1 cellular context compared by ENCODE assay signal in the genomic region with DNA sequence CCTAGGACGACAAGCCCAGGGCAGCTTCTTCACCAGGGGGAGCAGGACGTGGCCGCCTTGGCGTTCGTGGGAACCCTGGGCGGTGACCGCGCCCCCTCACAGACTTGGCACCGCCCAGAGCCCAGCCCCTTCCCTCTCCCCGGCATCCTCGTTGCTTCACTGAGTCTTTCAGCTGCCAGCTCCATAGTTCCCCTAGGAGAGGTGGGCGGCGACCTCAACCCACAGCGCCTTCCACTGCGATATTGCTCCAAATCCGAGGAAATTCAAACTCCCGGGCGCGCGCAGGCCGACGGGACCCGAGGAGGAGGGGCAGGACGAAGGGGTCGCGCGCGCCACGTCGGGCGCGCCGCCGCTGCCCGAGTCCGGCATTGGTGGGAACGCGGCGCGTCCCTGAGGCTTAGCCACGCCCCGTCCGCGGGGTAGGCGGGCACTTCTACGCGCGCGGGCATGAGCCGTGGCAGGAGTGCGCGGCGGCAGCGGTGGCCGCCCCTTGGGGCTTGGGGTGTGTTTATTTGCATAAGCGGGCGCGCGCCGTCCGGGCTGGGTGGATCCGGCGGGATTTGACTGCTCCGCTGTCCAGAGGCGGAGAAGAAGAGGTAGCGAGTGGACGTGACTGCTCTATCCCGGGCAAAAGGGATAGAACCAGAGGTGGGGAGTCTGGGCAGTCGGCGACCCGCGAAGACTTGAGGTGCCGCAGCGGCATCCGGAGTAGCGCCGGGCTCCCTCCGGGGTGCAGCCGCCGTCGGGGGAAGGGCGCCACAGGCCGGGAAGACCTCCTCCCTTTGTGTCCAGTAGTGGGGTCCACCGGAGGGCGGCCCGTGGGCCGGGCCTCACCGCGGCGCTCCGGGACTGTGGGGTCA.
TF ChIP-seq lines count a peak whose summit lies in the region.

A gene with protein sequence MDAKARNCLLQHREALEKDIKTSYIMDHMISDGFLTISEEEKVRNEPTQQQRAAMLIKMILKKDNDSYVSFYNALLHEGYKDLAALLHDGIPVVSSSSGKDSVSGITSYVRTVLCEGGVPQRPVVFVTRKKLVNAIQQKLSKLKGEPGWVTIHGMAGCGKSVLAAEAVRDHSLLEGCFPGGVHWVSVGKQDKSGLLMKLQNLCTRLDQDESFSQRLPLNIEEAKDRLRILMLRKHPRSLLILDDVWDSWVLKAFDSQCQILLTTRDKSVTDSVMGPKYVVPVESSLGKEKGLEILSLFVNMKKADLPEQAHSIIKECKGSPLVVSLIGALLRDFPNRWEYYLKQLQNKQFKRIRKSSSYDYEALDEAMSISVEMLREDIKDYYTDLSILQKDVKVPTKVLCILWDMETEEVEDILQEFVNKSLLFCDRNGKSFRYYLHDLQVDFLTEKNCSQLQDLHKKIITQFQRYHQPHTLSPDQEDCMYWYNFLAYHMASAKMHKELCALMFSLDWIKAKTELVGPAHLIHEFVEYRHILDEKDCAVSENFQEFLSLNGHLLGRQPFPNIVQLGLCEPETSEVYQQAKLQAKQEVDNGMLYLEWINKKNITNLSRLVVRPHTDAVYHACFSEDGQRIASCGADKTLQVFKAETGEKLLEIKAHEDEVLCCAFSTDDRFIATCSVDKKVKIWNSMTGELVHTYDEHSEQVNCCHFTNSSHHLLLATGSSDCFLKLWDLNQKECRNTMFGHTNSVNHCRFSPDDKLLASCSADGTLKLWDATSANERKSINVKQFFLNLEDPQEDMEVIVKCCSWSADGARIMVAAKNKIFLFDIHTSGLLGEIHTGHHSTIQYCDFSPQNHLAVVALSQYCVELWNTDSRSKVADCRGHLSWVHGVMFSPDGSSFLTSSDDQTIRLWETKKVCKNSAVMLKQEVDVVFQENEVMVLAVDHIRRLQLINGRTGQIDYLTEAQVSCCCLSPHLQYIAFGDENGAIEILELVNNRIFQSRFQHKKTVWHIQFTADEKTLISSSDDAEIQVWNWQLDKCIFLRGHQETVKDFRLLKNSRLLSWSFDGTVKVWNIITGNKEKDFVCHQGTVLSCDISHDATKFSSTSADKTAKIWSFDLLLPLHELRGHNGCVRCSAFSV (N-terminal part only) (plus strand): TSS at position 579 of the 860 bp plus-strand sequence. CDS start 3,070 bp downstream, outside the sequence.
A gene with protein sequence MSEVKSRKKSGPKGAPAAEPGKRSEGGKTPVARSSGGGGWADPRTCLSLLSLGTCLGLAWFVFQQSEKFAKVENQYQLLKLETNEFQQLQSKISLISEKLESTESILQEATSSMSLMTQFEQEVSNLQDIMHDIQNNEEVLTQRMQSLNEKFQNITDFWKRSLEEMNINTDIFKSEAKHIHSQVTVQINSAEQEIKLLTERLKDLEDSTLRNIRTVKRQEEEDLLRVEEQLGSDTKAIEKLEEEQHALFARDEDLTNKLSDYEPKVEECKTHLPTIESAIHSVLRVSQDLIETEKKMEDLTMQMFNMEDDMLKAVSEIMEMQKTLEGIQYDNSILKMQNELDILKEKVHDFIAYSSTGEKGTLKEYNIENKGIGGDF (minus strand): TSS at position 77 of the 860 bp plus-strand sequence. CDS start 87 bp downstream, outside the sequence.

TF ChIP-seq in HepG2, 621 proteins besides CTCF, POLR2A, EP300 and RAD21 (continues in another document):
- 0 out of 2 replicates have a peak, but pooled peaks have one; percentile 26 for TF ChIP-seq RARA (CRISPR knock-in tag; IDR thresholded peaks at IDR 0.05)
- TF ChIP-seq ZNF772 (CRISPR knock-in tag; IDR thresholded peaks at IDR 0.05): peak; percentile 24
- TF ChIP-seq SIN3B (IDR thresholded peaks at IDR 0.05; ENCODE audit: low read length): peak; percentile 79
- peak; percentile 21; the same call in 1 of the 2 replicates for TF ChIP-seq SUZ12 (IDR thresholded peaks at IDR 0.05; ENCODE audit: low read depth, low read length)
- TF ChIP-seq, protein P1, sequence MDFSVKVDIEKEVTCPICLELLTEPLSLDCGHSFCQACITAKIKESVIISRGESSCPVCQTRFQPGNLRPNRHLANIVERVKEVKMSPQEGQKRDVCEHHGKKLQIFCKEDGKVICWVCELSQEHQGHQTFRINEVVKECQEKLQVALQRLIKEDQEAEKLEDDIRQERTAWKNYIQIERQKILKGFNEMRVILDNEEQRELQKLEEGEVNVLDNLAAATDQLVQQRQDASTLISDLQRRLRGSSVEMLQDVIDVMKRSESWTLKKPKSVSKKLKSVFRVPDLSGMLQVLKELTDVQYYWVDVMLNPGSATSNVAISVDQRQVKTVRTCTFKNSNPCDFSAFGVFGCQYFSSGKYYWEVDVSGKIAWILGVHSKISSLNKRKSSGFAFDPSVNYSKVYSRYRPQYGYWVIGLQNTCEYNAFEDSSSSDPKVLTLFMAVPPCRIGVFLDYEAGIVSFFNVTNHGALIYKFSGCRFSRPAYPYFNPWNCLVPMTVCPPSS (IDR thresholded peaks at IDR 0.05): no peak
- no peak; the same call in 1 of the 2 replicates for TF ChIP-seq NKX3-1 (CRISPR knock-in tag; IDR thresholded peaks at IDR 0.05)
- TF ChIP-seq ZNF441 (CRISPR knock-in tag; IDR thresholded peaks at IDR 0.05; ENCODE audit: borderline replicate concordance): no peak
- peak; percentile 4; the same call in 1 of the 2 replicates for TF ChIP-seq ZNF558 (CRISPR knock-in tag; IDR thresholded peaks at IDR 0.05; ENCODE audit: borderline replicate concordance)
- TF ChIP-seq SMAD1 (CRISPR knock-in tag; IDR thresholded peaks at IDR 0.05; ENCODE audit: borderline replicate concordance, low read depth): no peak; the same call in 1 of the 2 replicates
- no peak for TF ChIP-seq RXRA (CRISPR knock-in tag; IDR thresholded peaks at IDR 0.05)
- 0 out of 2 replicates have a peak, but pooled peaks have one; percentile 34 for TF ChIP-seq ZFP37 (CRISPR knock-in tag; IDR thresholded peaks at IDR 0.05; ENCODE audit: borderline replicate concordance)
- no peak for TF ChIP-seq IKZF1 (IDR thresholded peaks at IDR 0.05)
- TF ChIP-seq MEIS1 (CRISPR knock-in tag; IDR thresholded peaks at IDR 0.05; ENCODE audit: borderline replicate concordance): peak; percentile 41; the same call in 1 of the 2 replicates
- TF ChIP-seq ZNF629 (CRISPR knock-in tag; conservative IDR thresholded peaks at IDR 0.05): no peak
- TF ChIP-seq NCOR1 (IDR thresholded peaks at IDR 0.05; ENCODE audit: borderline replicate concordance, low read length): no peak
- TF ChIP-seq GABPA (IDR thresholded peaks at IDR 0.05; ENCODE audit: low read depth, low read length): no peak
- no peak for TF ChIP-seq GABPA (CRISPR knock-in tag; IDR thresholded peaks at IDR 0.05; ENCODE audit: low read depth)
- TF ChIP-seq, protein P2, sequence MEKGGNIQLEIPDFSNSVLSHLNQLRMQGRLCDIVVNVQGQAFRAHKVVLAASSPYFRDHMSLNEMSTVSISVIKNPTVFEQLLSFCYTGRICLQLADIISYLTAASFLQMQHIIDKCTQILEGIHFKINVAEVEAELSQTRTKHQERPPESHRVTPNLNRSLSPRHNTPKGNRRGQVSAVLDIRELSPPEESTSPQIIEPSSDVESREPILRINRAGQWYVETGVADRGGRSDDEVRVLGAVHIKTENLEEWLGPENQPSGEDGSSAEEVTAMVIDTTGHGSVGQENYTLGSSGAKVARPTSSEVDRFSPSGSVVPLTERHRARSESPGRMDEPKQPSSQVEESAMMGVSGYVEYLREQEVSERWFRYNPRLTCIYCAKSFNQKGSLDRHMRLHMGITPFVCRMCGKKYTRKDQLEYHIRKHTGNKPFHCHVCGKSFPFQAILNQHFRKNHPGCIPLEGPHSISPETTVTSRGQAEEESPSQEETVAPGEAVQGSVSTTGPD (CRISPR knock-in tag; IDR thresholded peaks at IDR 0.05): peak; percentile 58; the same call in 1 of the 2 replicates
- peak; percentile 88 for TF ChIP-seq SAP130 (CRISPR knock-in tag; IDR thresholded peaks at IDR 0.05; ENCODE audit: low read depth)
- TF ChIP-seq ZNF614 (CRISPR knock-in tag; IDR thresholded peaks at IDR 0.05; ENCODE audit: borderline replicate concordance): 0 out of 2 replicates have a peak, but pooled peaks have one; percentile 33
- 0 out of 2 replicates have a peak, but pooled peaks have one; percentile 2 for TF ChIP-seq FOSL2 (CRISPR knock-in tag; IDR thresholded peaks at IDR 0.05)
- TF ChIP-seq NRL (CRISPR knock-in tag; IDR thresholded peaks at IDR 0.05; ENCODE audit: borderline replicate concordance): no peak
- TF ChIP-seq HNF4A (CRISPR knock-in tag; IDR thresholded peaks at IDR 0.05): no peak
- TF ChIP-seq TCF12 (IDR thresholded peaks at IDR 0.05): no peak
- peak; percentile 79; the same call in 1 of the 2 replicates for TF ChIP-seq TCF12 (CRISPR knock-in tag; IDR thresholded peaks at IDR 0.05)
- TF ChIP-seq, protein P3, sequence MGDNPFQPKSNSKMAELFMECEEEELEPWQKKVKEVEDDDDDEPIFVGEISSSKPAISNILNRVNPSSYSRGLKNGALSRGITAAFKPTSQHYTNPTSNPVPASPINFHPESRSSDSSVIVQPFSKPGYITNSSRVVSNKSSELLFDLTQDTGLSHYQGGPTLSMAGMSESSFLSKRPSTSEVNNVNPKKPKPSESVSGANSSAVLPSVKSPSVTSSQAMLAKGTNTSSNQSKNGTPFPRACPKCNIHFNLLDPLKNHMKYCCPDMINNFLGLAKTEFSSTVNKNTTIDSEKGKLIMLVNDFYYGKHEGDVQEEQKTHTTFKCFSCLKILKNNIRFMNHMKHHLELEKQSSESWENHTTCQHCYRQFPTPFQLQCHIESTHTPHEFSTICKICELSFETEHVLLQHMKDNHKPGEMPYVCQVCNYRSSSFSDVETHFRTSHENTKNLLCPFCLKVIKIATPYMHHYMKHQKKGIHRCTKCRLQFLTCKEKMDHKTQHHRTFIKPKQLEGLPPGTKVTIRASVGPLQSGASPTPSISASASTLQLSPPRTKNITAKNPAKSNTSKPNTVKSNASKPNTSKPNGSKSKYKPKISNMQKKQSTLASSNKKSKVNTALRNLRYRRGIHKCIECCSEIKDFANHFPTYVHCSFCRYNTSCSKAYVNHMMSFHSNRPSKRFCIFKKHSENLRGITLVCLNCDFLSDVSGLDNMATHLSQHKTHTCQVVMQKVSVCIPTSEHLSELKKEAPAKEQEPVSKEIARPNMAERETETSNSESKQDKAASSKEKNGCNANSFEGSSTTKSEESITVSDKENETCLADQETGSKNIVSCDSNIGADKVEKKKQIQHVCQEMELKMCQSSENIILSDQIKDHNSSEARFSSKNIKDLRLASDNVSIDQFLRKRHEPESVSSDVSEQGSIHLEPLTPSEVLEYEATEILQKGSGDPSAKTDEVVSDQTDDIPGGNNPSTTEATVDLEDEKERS (CRISPR knock-in tag; IDR thresholded peaks at IDR 0.05): no peak
- no peak for TF ChIP-seq ZNF775 (CRISPR knock-in tag; IDR thresholded peaks at IDR 0.05; ENCODE audit: borderline replicate concordance)
- TF ChIP-seq ZNF761 (CRISPR knock-in tag; conservative IDR thresholded peaks at IDR 0.05): peak; percentile 72; the same call in 1 of the 2 replicates
- TF ChIP-seq PRPF4 (IDR thresholded peaks at IDR 0.05; ENCODE audit: low read depth, low read length, poor library complexity, severe bottlenecking): no peak
- peak; percentile 68; the same call in 1 of the 2 replicates for TF ChIP-seq POLR2AphosphoS5 (IDR thresholded peaks at IDR 0.05; ENCODE audit: low read depth, low read length)
- peak; percentile 30 for TF ChIP-seq NFYB (CRISPR knock-in tag; IDR thresholded peaks at IDR 0.05)
- TF ChIP-seq ZNF235 (CRISPR knock-in tag; IDR thresholded peaks at IDR 0.05; ENCODE audit: borderline replicate concordance): peak; percentile 80; the same call in 1 of the 2 replicates
- no peak for TF ChIP-seq ZFP36 (IDR thresholded peaks at IDR 0.05; ENCODE audit: borderline replicate concordance, low read depth, low read length, partially characterized antibody)
- TF ChIP-seq ZNF282 (IDR thresholded peaks at IDR 0.05; ENCODE audit: partially characterized antibody): no peak
- peak; percentile 31; the same call in 1 of the 2 replicates for TF ChIP-seq CEBPG (CRISPR knock-in tag; IDR thresholded peaks at IDR 0.05)
- peak; percentile 40; the same call in 1 of the 2 replicates for TF ChIP-seq ZMYM4 (CRISPR knock-in tag; IDR thresholded peaks at IDR 0.05)
- peak; percentile 74; the same call in 1 of the 2 replicates for TF ChIP-seq NAIF1 (CRISPR knock-in tag; IDR thresholded peaks at IDR 0.05; ENCODE audit: borderline replicate concordance)
- TF ChIP-seq GATA4 (IDR thresholded peaks at IDR 0.05; ENCODE audit: borderline replicate concordance, low read depth): peak; percentile 55; the same call in 1 of the 2 replicates
- TF ChIP-seq, protein P4, sequence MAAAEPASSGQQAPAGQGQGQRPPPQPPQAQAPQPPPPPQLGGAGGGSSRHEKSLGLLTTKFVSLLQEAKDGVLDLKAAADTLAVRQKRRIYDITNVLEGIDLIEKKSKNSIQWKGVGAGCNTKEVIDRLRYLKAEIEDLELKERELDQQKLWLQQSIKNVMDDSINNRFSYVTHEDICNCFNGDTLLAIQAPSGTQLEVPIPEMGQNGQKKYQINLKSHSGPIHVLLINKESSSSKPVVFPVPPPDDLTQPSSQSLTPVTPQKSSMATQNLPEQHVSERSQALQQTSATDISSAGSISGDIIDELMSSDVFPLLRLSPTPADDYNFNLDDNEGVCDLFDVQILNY (CRISPR knock-in tag; conservative IDR thresholded peaks at IDR 0.05): peak; percentile 88
- no peak for TF ChIP-seq ZNF816 (CRISPR knock-in tag; IDR thresholded peaks at IDR 0.05; ENCODE audit: borderline replicate concordance)
- TF ChIP-seq TP53 (CRISPR knock-in tag; conservative IDR thresholded peaks at IDR 0.05): peak; percentile 58; the same call in 1 of the 2 replicates
- peak; percentile 69 for TF ChIP-seq KMT2B (CRISPR knock-in tag; IDR thresholded peaks at IDR 0.05)
- no peak for TF ChIP-seq ZNF570 (CRISPR knock-in tag; IDR thresholded peaks at IDR 0.05; ENCODE audit: borderline replicate concordance)
- 0 out of 2 replicates have a peak, but pooled peaks have one; percentile 44 for TF ChIP-seq CBX5 (CRISPR knock-in tag; IDR thresholded peaks at IDR 0.05; ENCODE audit: borderline replicate concordance)
- TF ChIP-seq, protein P5, sequence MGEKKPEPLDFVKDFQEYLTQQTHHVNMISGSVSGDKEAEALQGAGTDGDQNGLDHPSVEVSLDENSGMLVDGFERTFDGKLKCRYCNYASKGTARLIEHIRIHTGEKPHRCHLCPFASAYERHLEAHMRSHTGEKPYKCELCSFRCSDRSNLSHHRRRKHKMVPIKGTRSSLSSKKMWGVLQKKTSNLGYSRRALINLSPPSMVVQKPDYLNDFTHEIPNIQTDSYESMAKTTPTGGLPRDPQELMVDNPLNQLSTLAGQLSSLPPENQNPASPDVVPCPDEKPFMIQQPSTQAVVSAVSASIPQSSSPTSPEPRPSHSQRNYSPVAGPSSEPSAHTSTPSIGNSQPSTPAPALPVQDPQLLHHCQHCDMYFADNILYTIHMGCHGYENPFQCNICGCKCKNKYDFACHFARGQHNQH (CRISPR knock-in tag; IDR thresholded peaks at IDR 0.05): peak; percentile 34; the same call in 1 of the 2 replicates
- peak; percentile 12; the same call in 1 of the 2 replicates for TF ChIP-seq KAT8 (CRISPR knock-in tag; IDR thresholded peaks at IDR 0.05)
- TF ChIP-seq ZNF703 (CRISPR knock-in tag; IDR thresholded peaks at IDR 0.05; ENCODE audit: borderline replicate concordance): peak; percentile 49; the same call in 1 of the 2 replicates
- peak; percentile 55; the same call in 1 of the 2 replicates for TF ChIP-seq ZSCAN20 (CRISPR knock-in tag; IDR thresholded peaks at IDR 0.05; ENCODE audit: borderline replicate concordance)
- peak; percentile 44; the same call in 1 of the 2 replicates for TF ChIP-seq ZNF747 (CRISPR knock-in tag; IDR thresholded peaks at IDR 0.05; ENCODE audit: borderline replicate concordance)
